ENCODE assay signal across 1 cellular context in the genomic region with DNA sequence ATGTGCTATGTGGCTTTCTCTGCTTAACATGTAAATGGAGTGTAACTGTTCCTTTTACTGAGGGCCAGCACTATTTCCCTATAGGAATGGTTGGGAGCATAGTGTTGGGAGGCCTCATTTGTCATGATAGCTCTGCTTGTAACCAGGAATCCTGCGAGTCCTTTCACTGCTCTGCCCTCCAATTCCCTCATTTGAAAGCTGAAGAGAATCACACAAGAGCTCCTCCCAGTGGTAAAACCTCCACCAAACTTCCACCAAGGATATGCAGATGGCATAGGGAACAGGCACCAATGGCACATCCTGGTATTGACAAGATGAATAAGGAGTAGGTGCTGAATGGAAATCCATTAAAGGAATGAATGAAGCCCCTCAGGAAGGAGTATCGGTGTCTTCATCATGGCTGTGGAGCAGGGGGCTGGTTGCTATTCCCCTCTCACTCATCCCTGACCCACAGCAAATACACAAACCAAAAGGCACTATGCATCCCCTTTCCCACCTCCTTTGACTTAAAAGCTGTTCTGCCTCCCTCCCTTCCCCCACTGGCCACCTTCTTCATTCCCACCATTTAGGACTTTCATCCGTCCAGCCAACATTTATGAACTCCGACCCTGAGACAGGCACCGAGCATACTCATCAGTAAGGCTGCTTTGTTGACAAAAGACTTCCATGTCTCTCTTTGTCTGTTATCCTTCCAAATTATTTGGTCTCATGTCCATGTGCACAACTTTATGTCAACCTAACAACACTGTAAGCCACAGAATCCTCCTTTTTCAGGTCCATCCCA.
TF ChIP-seq lines count a peak whose summit lies in the region.

No MANE protein-coding gene starts in this region.

TF ChIP-seq in K562, 482 proteins besides CTCF, POLR2A, EP300 and RAD21:
- TF ChIP-seq, protein P1, sequence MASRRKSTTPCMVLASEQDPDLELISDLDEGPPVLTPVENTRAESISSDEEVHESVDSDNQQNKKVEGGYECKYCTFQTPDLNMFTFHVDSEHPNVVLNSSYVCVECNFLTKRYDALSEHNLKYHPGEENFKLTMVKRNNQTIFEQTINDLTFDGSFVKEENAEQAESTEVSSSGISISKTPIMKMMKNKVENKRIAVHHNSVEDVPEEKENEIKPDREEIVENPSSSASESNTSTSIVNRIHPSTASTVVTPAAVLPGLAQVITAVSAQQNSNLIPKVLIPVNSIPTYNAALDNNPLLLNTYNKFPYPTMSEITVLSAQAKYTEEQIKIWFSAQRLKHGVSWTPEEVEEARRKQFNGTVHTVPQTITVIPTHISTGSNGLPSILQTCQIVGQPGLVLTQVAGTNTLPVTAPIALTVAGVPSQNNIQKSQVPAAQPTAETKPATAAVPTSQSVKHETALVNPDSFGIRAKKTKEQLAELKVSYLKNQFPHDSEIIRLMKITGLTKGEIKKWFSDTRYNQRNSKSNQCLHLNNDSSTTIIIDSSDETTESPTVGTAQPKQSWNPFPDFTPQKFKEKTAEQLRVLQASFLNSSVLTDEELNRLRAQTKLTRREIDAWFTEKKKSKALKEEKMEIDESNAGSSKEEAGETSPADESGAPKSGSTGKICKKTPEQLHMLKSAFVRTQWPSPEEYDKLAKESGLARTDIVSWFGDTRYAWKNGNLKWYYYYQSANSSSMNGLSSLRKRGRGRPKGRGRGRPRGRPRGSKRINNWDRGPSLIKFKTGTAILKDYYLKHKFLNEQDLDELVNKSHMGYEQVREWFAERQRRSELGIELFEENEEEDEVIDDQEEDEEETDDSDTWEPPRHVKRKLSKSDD (conservative IDR thresholded peaks at IDR 0.05; ENCODE audit: low read length): no peak
- no peak for TF ChIP-seq ZSCAN32 (CRISPR knock-in tag; IDR thresholded peaks at IDR 0.05)
- no peak for TF ChIP-seq TARDBP (IDR thresholded peaks at IDR 0.05)
- no peak for TF ChIP-seq ZNF282 (CRISPR knock-in tag; IDR thresholded peaks at IDR 0.05)
- TF ChIP-seq MEF2A (IDR thresholded peaks at IDR 0.05; ENCODE audit: control insufficient read depth, low read depth, low read length): no peak
- TF ChIP-seq, protein P2, sequence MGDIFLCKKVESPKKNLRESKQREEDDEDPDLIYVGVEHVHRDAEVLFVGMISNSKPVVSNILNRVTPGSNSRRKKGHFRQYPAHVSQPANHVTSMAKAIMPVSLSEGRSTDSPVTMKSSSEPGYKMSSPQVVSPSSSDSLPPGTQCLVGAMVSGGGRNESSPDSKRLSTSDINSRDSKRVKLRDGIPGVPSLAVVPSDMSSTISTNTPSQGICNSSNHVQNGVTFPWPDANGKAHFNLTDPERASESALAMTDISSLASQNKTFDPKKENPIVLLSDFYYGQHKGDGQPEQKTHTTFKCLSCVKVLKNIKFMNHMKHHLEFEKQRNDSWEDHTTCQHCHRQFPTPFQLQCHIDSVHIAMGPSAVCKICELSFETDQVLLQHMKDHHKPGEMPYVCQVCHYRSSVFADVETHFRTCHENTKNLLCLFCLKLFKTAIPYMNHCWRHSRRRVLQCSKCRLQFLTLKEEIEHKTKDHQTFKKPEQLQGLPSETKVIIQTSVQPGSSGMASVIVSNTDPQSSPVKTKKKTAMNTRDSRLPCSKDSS (IDR thresholded peaks at IDR 0.05; ENCODE audit: low read depth, partially characterized antibody): no peak
- no peak for TF ChIP-seq SREBF2 (CRISPR knock-in tag; IDR thresholded peaks at IDR 0.05)
- no peak for TF ChIP-seq ZFP30 (CRISPR knock-in tag; IDR thresholded peaks at IDR 0.05; ENCODE audit: borderline replicate concordance)
- no peak for TF ChIP-seq PPARD (CRISPR knock-in tag; IDR thresholded peaks at IDR 0.05)
